ENCODE assay signal across 1 cellular context in the genomic region with DNA sequence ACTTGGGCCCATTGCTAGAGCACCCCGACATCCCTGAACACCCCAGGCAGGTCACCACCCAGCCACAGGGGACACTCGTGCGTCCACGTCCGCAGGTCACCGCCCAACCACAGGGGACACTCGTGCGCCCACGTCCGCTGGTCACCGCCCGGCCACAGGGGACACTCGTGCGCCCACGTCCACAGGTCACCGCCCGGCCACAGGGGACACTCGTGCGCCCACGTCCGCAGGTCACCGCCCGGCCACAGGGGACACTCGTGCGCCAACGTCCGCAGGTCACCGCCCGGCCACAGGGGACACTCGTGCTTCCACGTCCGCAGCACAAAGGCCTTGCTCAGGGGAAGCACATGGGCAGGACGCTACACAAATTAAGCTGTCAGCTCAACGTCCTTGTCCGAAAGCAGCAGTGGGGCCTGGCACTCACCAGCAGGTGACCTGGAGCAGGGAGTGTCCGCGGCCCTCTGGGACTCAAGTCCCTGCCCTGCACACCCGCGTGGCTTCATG.
TF ChIP-seq lines count a peak whose summit lies in the region.

No MANE protein-coding gene starts in this region.

TF ChIP-seq in HepG2, 621 proteins besides CTCF, POLR2A, EP300 and RAD21 (continued from another document and continues in another):
- TF ChIP-seq ZNF772 (CRISPR knock-in tag; IDR thresholded peaks at IDR 0.05) = no peak
- TF ChIP-seq XRCC5 (optimal IDR thresholded peaks at IDR 0.05; ENCODE audit: low read length) = peak; percentile 97
- no peak for TF ChIP-seq ZNF550 (CRISPR knock-in tag; IDR thresholded peaks at IDR 0.05; ENCODE audit: borderline replicate concordance)
- TF ChIP-seq CCAR2 (optimal IDR thresholded peaks at IDR 0.05; ENCODE audit: low read depth, low read length) = no peak
- TF ChIP-seq, protein P1, sequence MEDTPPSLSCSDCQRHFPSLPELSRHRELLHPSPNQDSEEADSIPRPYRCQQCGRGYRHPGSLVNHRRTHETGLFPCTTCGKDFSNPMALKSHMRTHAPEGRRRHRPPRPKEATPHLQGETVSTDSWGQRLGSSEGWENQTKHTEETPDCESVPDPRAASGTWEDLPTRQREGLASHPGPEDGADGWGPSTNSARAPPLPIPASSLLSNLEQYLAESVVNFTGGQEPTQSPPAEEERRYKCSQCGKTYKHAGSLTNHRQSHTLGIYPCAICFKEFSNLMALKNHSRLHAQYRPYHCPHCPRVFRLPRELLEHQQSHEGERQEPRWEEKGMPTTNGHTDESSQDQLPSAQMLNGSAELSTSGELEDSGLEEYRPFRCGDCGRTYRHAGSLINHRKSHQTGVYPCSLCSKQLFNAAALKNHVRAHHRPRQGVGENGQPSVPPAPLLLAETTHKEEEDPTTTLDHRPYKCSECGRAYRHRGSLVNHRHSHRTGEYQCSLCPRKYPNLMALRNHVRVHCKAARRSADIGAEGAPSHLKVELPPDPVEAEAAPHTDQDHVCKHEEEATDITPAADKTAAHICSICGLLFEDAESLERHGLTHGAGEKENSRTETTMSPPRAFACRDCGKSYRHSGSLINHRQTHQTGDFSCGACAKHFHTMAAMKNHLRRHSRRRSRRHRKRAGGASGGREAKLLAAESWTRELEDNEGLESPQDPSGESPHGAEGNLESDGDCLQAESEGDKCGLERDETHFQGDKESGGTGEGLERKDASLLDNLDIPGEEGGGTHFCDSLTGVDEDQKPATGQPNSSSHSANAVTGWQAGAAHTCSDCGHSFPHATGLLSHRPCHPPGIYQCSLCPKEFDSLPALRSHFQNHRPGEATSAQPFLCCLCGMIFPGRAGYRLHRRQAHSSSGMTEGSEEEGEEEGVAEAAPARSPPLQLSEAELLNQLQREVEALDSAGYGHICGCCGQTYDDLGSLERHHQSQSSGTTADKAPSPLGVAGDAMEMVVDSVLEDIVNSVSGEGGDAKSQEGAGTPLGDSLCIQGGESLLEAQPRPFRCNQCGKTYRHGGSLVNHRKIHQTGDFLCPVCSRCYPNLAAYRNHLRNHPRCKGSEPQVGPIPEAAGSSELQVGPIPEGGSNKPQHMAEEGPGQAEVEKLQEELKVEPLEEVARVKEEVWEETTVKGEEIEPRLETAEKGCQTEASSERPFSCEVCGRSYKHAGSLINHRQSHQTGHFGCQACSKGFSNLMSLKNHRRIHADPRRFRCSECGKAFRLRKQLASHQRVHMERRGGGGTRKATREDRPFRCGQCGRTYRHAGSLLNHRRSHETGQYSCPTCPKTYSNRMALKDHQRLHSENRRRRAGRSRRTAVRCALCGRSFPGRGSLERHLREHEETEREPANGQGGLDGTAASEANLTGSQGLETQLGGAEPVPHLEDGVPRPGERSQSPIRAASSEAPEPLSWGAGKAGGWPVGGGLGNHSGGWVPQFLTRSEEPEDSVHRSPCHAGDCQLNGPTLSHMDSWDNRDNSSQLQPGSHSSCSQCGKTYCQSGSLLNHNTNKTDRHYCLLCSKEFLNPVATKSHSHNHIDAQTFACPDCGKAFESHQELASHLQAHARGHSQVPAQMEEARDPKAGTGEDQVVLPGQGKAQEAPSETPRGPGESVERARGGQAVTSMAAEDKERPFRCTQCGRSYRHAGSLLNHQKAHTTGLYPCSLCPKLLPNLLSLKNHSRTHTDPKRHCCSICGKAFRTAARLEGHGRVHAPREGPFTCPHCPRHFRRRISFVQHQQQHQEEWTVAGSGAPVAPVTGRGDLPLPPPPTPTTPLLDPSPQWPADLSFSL (CRISPR knock-in tag; IDR thresholded peaks at IDR 0.05) = no peak
- no peak for TF ChIP-seq SNAPC2 (CRISPR knock-in tag; IDR thresholded peaks at IDR 0.05)
- no peak for TF ChIP-seq GRHL1 (CRISPR knock-in tag; conservative IDR thresholded peaks at IDR 0.05)
- 0 out of 2 replicates have a peak, but pooled peaks have one; percentile 11 for TF ChIP-seq ARID3A (IDR thresholded peaks at IDR 0.05; ENCODE audit: low read depth, low read length)
- TF ChIP-seq MTERF4 (CRISPR knock-in tag; IDR thresholded peaks at IDR 0.05) = no peak
- no peak for TF ChIP-seq GATA4 (IDR thresholded peaks at IDR 0.05; ENCODE audit: borderline replicate concordance, low read depth)
- no peak for TF ChIP-seq ZNF496 (CRISPR knock-in tag; IDR thresholded peaks at IDR 0.05; ENCODE audit: insufficient replicate concordance)
- TF ChIP-seq SNAI1 (CRISPR knock-in tag; IDR thresholded peaks at IDR 0.05; ENCODE audit: borderline replicate concordance) = no peak
- no peak for TF ChIP-seq FOXC1 (CRISPR knock-in tag; IDR thresholded peaks at IDR 0.05; ENCODE audit: borderline replicate concordance)
- TF ChIP-seq ZFYVE20 (CRISPR knock-in tag; IDR thresholded peaks at IDR 0.05; ENCODE audit: borderline replicate concordance, low read depth) = no peak
- TF ChIP-seq FOXM1 (CRISPR knock-in tag; IDR thresholded peaks at IDR 0.05) = no peak
- TF ChIP-seq WIZ (CRISPR knock-in tag; IDR thresholded peaks at IDR 0.05) = no peak; the same call in 1 of the 2 replicates
- TF ChIP-seq ZNF841 (CRISPR knock-in tag; IDR thresholded peaks at IDR 0.05; ENCODE audit: borderline replicate concordance) = no peak
- 0 out of 2 replicates have a peak, but pooled peaks have one; percentile 29 for TF ChIP-seq ZNF792 (CRISPR knock-in tag; IDR thresholded peaks at IDR 0.05)
- TF ChIP-seq, protein P2, sequence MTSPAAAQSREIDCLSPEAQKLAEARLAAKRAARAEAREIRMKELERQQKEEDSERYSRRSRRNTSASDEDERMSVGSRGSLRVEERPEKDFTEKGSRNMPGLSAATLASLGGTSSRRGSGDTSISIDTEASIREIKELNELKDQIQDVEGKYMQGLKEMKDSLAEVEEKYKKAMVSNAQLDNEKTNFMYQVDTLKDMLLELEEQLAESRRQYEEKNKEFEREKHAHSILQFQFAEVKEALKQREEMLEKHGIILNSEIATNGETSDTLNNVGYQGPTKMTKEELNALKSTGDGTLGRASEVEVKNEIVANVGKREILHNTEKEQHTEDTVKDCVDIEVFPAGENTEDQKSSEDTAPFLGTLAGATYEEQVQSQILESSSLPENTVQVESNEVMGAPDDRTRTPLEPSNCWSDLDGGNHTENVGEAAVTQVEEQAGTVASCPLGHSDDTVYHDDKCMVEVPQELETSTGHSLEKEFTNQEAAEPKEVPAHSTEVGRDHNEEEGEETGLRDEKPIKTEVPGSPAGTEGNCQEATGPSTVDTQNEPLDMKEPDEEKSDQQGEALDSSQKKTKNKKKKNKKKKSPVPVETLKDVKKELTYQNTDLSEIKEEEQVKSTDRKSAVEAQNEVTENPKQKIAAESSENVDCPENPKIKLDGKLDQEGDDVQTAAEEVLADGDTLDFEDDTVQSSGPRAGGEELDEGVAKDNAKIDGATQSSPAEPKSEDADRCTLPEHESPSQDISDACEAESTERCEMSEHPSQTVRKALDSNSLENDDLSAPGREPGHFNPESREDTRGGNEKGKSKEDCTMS (CRISPR knock-in tag; conservative IDR thresholded peaks at IDR 0.05) = no peak
- no peak for TF ChIP-seq ZKSCAN5 (CRISPR knock-in tag; IDR thresholded peaks at IDR 0.05)
- no peak for TF ChIP-seq NFE2L1 (CRISPR knock-in tag; IDR thresholded peaks at IDR 0.05; ENCODE audit: borderline replicate concordance)
- TF ChIP-seq HNRNPK (IDR thresholded peaks at IDR 0.05; ENCODE audit: low read depth, low read length, poor library complexity, severe bottlenecking) = no peak
- TF ChIP-seq, protein P3, sequence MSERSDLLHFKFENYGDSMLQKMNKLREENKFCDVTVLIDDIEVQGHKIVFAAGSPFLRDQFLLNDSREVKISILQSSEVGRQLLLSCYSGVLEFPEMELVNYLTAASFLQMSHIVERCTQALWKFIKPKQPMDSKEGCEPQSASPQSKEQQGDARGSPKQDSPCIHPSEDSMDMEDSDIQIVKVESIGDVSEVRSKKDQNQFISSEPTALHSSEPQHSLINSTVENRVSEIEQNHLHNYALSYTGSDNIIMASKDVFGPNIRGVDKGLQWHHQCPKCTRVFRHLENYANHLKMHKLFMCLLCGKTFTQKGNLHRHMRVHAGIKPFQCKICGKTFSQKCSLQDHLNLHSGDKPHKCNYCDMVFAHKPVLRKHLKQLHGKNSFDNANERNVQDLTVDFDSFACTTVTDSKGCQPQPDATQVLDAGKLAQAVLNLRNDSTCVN (CRISPR knock-in tag; IDR thresholded peaks at IDR 0.05; ENCODE audit: borderline replicate concordance) = 0 out of 2 replicates have a peak, but pooled peaks have one; percentile 40
- TF ChIP-seq POGZ (CRISPR knock-in tag; IDR thresholded peaks at IDR 0.05) = peak; percentile 90
- TF ChIP-seq TGIF2 (CRISPR knock-in tag; IDR thresholded peaks at IDR 0.05) = 0 out of 2 replicates have a peak, but pooled peaks have one; percentile 38
- no peak; the same call in 1 of the 2 replicates for TF ChIP-seq ADNP (CRISPR knock-in tag; IDR thresholded peaks at IDR 0.05)
- TF ChIP-seq NCOA2 (CRISPR knock-in tag; IDR thresholded peaks at IDR 0.05) = no peak
- no peak for TF ChIP-seq HDAC6 (IDR thresholded peaks at IDR 0.05; ENCODE audit: low read depth, low read length)
- TF ChIP-seq GTF3A (CRISPR knock-in tag; conservative IDR thresholded peaks at IDR 0.05) = no peak
- TF ChIP-seq HHEX (CRISPR knock-in tag; IDR thresholded peaks at IDR 0.05) = no peak
- 0 out of 2 replicates have a peak, but pooled peaks have one; percentile 32 for TF ChIP-seq ZNF512B (CRISPR knock-in tag; IDR thresholded peaks at IDR 0.05; ENCODE audit: borderline replicate concordance)
- TF ChIP-seq ZNF790 (CRISPR knock-in tag; IDR thresholded peaks at IDR 0.05; ENCODE audit: borderline replicate concordance) = no peak
- TF ChIP-seq ZNF629 (CRISPR knock-in tag; conservative IDR thresholded peaks at IDR 0.05) = no peak; the same call in 1 of the 2 replicates
- no peak for TF ChIP-seq ETV5 (CRISPR knock-in tag; IDR thresholded peaks at IDR 0.05; ENCODE audit: borderline replicate concordance)
- no peak for TF ChIP-seq ZNF607 (CRISPR knock-in tag; IDR thresholded peaks at IDR 0.05; ENCODE audit: borderline replicate concordance)
- TF ChIP-seq MIER2 (CRISPR knock-in tag; IDR thresholded peaks at IDR 0.05) = peak; percentile 26; the same call in 1 of the 2 replicates
- TF ChIP-seq MYC (CRISPR knock-in tag; IDR thresholded peaks at IDR 0.05; ENCODE audit: borderline replicate concordance) = peak; percentile 77; the same call in 1 of the 2 replicates
- no peak for TF ChIP-seq ZNF256 (CRISPR knock-in tag; conservative IDR thresholded peaks at IDR 0.05)
- no peak for TF ChIP-seq FOXJ3 (CRISPR knock-in tag; IDR thresholded peaks at IDR 0.05; ENCODE audit: borderline replicate concordance)
- no peak for TF ChIP-seq ZNF7 (CRISPR knock-in tag; IDR thresholded peaks at IDR 0.05)
- TF ChIP-seq TBX3 (IDR thresholded peaks at IDR 0.05; ENCODE audit: borderline replicate concordance) = no peak
- TF ChIP-seq, protein P4, sequence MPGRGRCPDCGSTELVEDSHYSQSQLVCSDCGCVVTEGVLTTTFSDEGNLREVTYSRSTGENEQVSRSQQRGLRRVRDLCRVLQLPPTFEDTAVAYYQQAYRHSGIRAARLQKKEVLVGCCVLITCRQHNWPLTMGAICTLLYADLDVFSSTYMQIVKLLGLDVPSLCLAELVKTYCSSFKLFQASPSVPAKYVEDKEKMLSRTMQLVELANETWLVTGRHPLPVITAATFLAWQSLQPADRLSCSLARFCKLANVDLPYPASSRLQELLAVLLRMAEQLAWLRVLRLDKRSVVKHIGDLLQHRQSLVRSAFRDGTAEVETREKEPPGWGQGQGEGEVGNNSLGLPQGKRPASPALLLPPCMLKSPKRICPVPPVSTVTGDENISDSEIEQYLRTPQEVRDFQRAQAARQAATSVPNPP (CRISPR knock-in tag; IDR thresholded peaks at IDR 0.05) = no peak
